ENCODE assay signal across 8 cellular contexts in the genomic region with DNA sequence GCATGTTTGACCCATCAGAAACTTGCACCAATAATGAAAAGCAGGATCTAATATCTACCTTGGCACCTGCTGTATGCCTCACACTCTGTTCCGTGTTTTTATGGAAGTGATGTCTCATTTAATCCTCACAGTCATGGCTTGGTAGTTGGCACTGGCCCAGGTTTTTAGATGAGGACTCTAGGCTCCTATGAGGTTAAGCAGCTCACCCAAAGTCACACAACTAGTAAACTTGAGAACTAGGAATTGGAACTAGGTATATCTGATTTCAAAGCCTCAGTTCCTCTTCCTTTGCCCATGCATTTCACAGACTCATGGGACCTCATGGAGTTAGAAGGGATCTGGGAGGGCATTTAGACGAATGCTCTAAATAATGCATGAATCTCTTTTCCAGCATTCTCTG. TPM values are rescaled to one million over a fixed set of nuclear protein-coding genes. Genes with fewer than 3 reads are reported as not detected.
DNase-seq lines count a peak whose midpoint lies in the region; ATAC-seq and TF ChIP-seq lines count a peak whose summit lies in the region.

No MANE protein-coding gene starts in this region.

- H3K4me3 ChIP-seq in right cardiac atrium (ENCODE audit: low read length) (no peak overlapping the region), thoracic aorta (peak overlapping the region; percentile 64)

- H3K27me3 ChIP-seq in right cardiac atrium (ENCODE audit: control insufficient read depth, insufficient read depth) (no peaks in the 10 kb centered on the region), thoracic aorta (replicated peaks; ENCODE audit: insufficient read depth) (no peaks in the 10 kb centered on the region)

- ATAC-seq in activated T-cell treated with anti-CD3 and anti-CD28 coated beads, Interleukin-2, amount 50 U/mL, for 72 hours (replicated peaks in 1 of 2), result peak; percentile 25 to 40
- ATAC-seq in right cardiac atrium (peak in 1 of 2 donors; percentile 22), thoracic aorta (ENCODE audit: insufficient number of reproducible peaks, low FRiP score, low read depth) (no peak), HG03521 (IDR thresholded peaks at IDR 0.05; ENCODE audit: unreplicated experiment) (no peak), GM18517 (IDR thresholded peaks at IDR 0.05; ENCODE audit: unreplicated experiment) (no peak)

- peaks cover 16 to 34% of the 10 kb centered on the region in 2 donors for H3K36me3 Mint-ChIP-seq in activated T-cell treated with anti-CD3 and anti-CD28 coated beads, Interleukin-2, amount 50 U/mL, for 72 hours (ENCODE audit: insufficient read depth in 2 of 2)
- peaks cover 12% of the 10 kb centered on the region for H3K36me3 Mint-ChIP-seq in T-helper 2 cell treated with Interferon-gamma antibody and Interleukin-4, amounts not matched to agents 5 μg/mL and 100 μg/mL, for 36 hours (ENCODE audit: low read depth)

- H3K36me3 ChIP-seq in thoracic aorta, result no peaks in the 10 kb centered on the region

- H3K27ac Mint-ChIP-seq in activated T-cell treated with anti-CD3 and anti-CD28 coated beads, Interleukin-2, amount 50 U/mL, for 72 hours, result peak overlapping the region; percentile 94
- H3K27ac Mint-ChIP-seq in T-helper 2 cell treated with Interferon-gamma antibody and Interleukin-4, amounts not matched to agents 5 μg/mL and 100 μg/mL, for 36 hours, result no peak overlapping the region

- peaks cover 11 to 12% of the 10 kb centered on the region in 2 donors for H3K9me3 Mint-ChIP-seq in activated T-cell treated with anti-CD3 and anti-CD28 coated beads, Interleukin-2, amount 50 U/mL, for 72 hours
- H3K9me3 Mint-ChIP-seq in T-helper 2 cell treated with Interferon-gamma antibody and Interleukin-4, amounts not matched to agents 5 μg/mL and 100 μg/mL, for 36 hours, result peaks cover 16% of the 10 kb centered on the region

- H3K9me3 ChIP-seq in right cardiac atrium (ENCODE audit: control insufficient read depth, low read length) (no peaks in the 10 kb centered on the region), thoracic aorta (no peaks in the 10 kb centered on the region)

- peak overlapping the region; percentile 61 for H3K27ac ChIP-seq in right cardiac atrium (ENCODE audit: low read length)
- H3K27ac ChIP-seq in thoracic aorta, result peak overlapping the region; percentile 87 to 95

- peaks cover 79% of the 10 kb centered on the region for H3K4me1 Mint-ChIP-seq in activated T-cell treated with anti-CD3 and anti-CD28 coated beads, Interleukin-2, amount 50 U/mL, for 72 hours (ENCODE audit: low read depth)
- peaks cover 75% of the 10 kb centered on the region for H3K4me1 Mint-ChIP-seq in T-helper 2 cell treated with Interferon-gamma antibody and Interleukin-4, amounts not matched to agents 5 μg/mL and 100 μg/mL, for 36 hours (ENCODE audit: low read depth)

- WGBS in right cardiac atrium, result 38% methylated on average over 2 of the region's 2 CpGs

- intact Hi-C loops in right cardiac atrium (cut with DNase I), result loop anchor here in 2 of 4 donors (5.0 kb wide), 2 partner anchors 92 to 97 kb away; no protein-coding TSS in a partner anchor
- intact Hi-C loops in head of caudate nucleus (cut with DNase I), result loop anchor here (5.0 kb wide), 1 partner anchor 227 kb away; no protein-coding TSS in a partner anchor

- no peak for TF ChIP-seq CTCF in thoracic aorta (IDR thresholded peaks at IDR 0.05)

- peaks cover 6% of the 10 kb centered on the region for H3K27me3 Mint-ChIP-seq in activated T-cell treated with anti-CD3 and anti-CD28 coated beads, Interleukin-2, amount 50 U/mL, for 72 hours (ENCODE audit: low read depth)
- no peaks in the 10 kb centered on the region for H3K27me3 Mint-ChIP-seq in T-helper 2 cell treated with Interferon-gamma antibody and Interleukin-4, amounts not matched to agents 5 μg/mL and 100 μg/mL, for 36 hours (ENCODE audit: low read depth)

- H3K4me3 Mint-ChIP-seq in activated T-cell treated with anti-CD3 and anti-CD28 coated beads, Interleukin-2, amount 50 U/mL, for 72 hours, result peak overlapping the region; percentile 53 to 87
- H3K4me3 Mint-ChIP-seq in T-helper 2 cell treated with Interferon-gamma antibody and Interleukin-4, amounts not matched to agents 5 μg/mL and 100 μg/mL, for 36 hours, result peak overlapping the region; percentile 6

- H3K4me1 ChIP-seq in right cardiac atrium (ENCODE audit: control insufficient read depth, insufficient read depth, low read length), result peaks cover 10% of the 10 kb centered on the region
- peaks cover 32 to 47% of the 10 kb centered on the region in 2 donors for H3K4me1 ChIP-seq in thoracic aorta (ENCODE audit: control insufficient read depth in 1 of 2, low read depth in 2 of 2)

- peak; percentile 55 to 69 for DNase-seq in activated T-cell treated with anti-CD3 and anti-CD28 coated beads, Interleukin-2, amount 50 U/mL, for 72 hours
- no peak for DNase-seq in activated T-cell treated with anti-CD3 and anti-CD28 coated beads for 4 hours
- DNase-seq in T-helper 2 cell treated with Interferon-gamma antibody and Interleukin-4, amounts not matched to agents 5 μg/mL and 100 μg/mL, for 36 hours (ENCODE audit: low spot score), result peak; percentile 47
- DNase-seq in right cardiac atrium, result no peak
- peak; percentile 28 for DNase-seq in thoracic aorta (ENCODE audit: low spot score)
- DNase-seq in head of caudate nucleus, result no peak

RNA-seq across cellular contexts. Expression of a gene that starts 21.3 kb away (rescaled TPM):
- 10 to 100 TPM; 49.6 to 63.0 TPM for total RNA-seq in activated T-cell treated with anti-CD3 and anti-CD28 coated beads, Interleukin-2, amount 50 U/mL, for 72 hours
- 10 to 100 TPM; 10.7 to 12.0 (median 11.4) TPM for total RNA-seq in right cardiac atrium
- polyA plus RNA-seq in right cardiac atrium, result 10.8 TPM
- total RNA-seq in thoracic aorta, result 10 to 100 TPM; 11.5 to 13.5 TPM

Comparison
In these comparisons a context has a peak if more than half of its experiments do, and no peak if none do; other contexts are left out.
1. DNase-seq: peak in activated T-cell treated with anti-CD3 and anti-CD28 coated beads, Interleukin-2, amount 50 U/mL, for 72 hours (2 of 2), T-helper 2 cell treated with Interferon-gamma antibody and Interleukin-4, amounts not matched to agents 5 μg/mL and 100 μg/mL, for 36 hours (single experiment) and thoracic aorta (single experiment); none in activated T-cell treated with anti-CD3 and anti-CD28 coated beads for 4 hours (single experiment), right cardiac atrium (0 of 3) and head of caudate nucleus (0 of 42).
2. ATAC-seq: peak in activated T-cell treated with anti-CD3 and anti-CD28 coated beads, Interleukin-2, amount 50 U/mL, for 72 hours (2 of 2); none in thoracic aorta (single experiment), HG03521 (single experiment) and GM18517 (single experiment).